Comparison of ENCODE assay signal across 8 cellular contexts in the genomic region with DNA sequence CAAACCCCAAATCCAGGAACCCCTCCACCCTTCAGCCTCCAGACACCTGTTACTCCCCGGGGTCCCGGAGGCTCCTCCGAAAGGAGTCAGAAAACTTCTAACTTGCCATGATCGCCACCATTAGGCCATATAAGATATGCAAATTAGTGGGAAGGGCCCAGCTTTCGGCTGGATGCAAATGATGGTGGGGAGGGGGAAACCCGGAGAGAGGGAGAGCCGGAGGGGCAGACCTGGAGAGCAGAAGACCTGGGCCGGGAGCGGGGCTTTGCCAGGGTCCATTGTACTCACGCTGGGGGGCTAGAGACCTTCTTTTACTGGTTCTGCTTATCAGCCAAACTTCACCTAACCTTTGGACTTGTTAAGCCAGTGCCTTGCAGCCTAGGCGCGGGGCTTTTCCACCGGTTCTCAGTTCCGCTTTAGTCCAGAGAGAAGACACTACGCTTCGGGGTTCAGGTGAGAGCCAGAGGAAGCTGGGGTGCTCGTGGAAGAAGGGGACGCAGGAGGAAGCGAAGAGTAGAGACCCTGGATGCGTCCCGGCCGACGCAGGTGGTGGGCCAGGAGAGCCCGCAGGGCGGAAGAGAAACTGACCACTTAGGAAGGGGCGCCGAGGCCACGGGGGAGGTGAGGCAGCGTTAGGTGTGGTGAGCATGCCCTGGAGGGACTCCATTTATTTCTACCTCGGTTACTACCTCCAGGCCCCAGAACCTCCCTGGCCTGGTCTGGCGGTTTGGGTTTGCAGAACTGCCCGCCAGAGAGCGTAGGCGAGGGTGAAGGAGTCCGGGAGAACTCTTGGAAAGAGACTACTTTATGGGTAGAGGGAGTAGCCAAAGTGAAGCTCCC. TPM values are rescaled to one million over a fixed set of nuclear protein-coding genes. Genes with fewer than 3 reads are reported as not detected.
DNase-seq lines count a peak whose midpoint lies in the region; ATAC-seq, FAIRE-seq and TF ChIP-seq lines count a peak whose summit lies in the region.

A gene with protein sequence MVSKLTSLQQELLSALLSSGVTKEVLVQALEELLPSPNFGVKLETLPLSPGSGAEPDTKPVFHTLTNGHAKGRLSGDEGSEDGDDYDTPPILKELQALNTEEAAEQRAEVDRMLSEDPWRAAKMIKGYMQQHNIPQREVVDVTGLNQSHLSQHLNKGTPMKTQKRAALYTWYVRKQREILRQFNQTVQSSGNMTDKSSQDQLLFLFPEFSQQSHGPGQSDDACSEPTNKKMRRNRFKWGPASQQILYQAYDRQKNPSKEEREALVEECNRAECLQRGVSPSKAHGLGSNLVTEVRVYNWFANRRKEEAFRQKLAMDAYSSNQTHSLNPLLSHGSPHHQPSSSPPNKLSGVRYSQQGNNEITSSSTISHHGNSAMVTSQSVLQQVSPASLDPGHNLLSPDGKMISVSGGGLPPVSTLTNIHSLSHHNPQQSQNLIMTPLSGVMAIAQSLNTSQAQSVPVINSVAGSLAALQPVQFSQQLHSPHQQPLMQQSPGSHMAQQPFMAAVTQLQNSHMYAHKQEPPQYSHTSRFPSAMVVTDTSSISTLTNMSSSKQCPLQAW (minus strand): TSS at position 99 of the 840 bp plus-strand sequence. CDS start 175 bp downstream, outside the sequence.

- intact Hi-C loops in pancreas (cut with DNase I): no loop called here

- H3K9me3 Mint-ChIP-seq in central memory CD8-positive, alpha-beta T cell: no peaks in the 10 kb centered on the region

- H3K36me3 Mint-ChIP-seq in central memory CD8-positive, alpha-beta T cell (ENCODE audit: insufficient read depth): no peaks in the 10 kb centered on the region

- H3K27me3 ChIP-seq in pancreas: no peaks in the 10 kb centered on the region

- peaks cover 19% of the 10 kb centered on the region for H3K4me1 Mint-ChIP-seq in central memory CD8-positive, alpha-beta T cell

- no peak within 1 kb of the TSS for H3K27ac Mint-ChIP-seq in central memory CD8-positive, alpha-beta T cell (ENCODE audit: low read depth)

- peaks cover 2 to 19% (median 14%) of the 10 kb centered on the region in 3 donors for H3K4me1 ChIP-seq in pancreas

- peaks cover 85% of the 10 kb centered on the region for H3K27me3 Mint-ChIP-seq in central memory CD8-positive, alpha-beta T cell

- 1 to 2% methylated on average over 35 of the region's 35 CpGs for WGBS in pancreas, 2 donors

- peak within 1 kb of the TSS; percentile 81 to 97 (median 93) for H3K27ac ChIP-seq in pancreas

- DNase-seq in central memory CD8-positive, alpha-beta T cell (ENCODE audit: low spot score in 2 of 2): no peak
- DNase-seq in pancreas: peak; percentile 70 to 89 (median 80)
- DNase-seq in NCI-H187 treated with DMSO at 0.1 percent for 48 hours (lab: John Stamatoyannopoulos, UW): no peak
- DNase-seq in putamen (ENCODE audit: low spot score): no peak
- DNase-seq in stimulated activated CD4-positive, alpha-beta T cell treated with anti-CD3 and anti-CD28 coated beads, Interleukin-12 subunit alpha, Interleukin-12 subunit beta, amount 100 ng/mL, for 4 hours: no peak
- no peak for DNase-seq in GDM1 (lab: John Stamatoyannopoulos, UW)

- no peaks in the 10 kb centered on the region for H3K36me3 ChIP-seq in pancreas

- no peaks in the 10 kb centered on the region for H3K9me3 ChIP-seq in pancreas

- H3K4me3 Mint-ChIP-seq in central memory CD8-positive, alpha-beta T cell: peak within 1 kb of the TSS; percentile 56

- ATAC-seq in GM19023 (IDR thresholded peaks at IDR 0.05; ENCODE audit: unreplicated experiment): peak; percentile 51
- peak; percentile 43 for ATAC-seq in HG03066 (IDR thresholded peaks at IDR 0.05; ENCODE audit: low read depth, unreplicated experiment)
- no peak for ATAC-seq in central memory CD8-positive, alpha-beta T cell (replicated peaks; ENCODE audit: extremely low read depth, poor library complexity, severe bottlenecking)
- ATAC-seq in pancreas: peak; percentile 65 to 77 (median 72)

- TF ChIP-seq CTCF in pancreas (IDR thresholded peaks at IDR 0.05): no peak

- no peak for FAIRE-seq in pancreas (lab: Jason Lieb, UNC)

- H3K4me3 ChIP-seq in pancreas: peak within 1 kb of the TSS; percentile 49 to 70 (median 56)

RNA-seq across cellular contexts. Expression of the gene that starts here (rescaled TPM):
- total RNA-seq in pancreas: 10 to 100 TPM; 24.9 to 50.5 (median 29.5) TPM
- polyA plus RNA-seq in pancreas: 10 to 100 TPM; 36.5 to 49.2 TPM

Comparison
In these comparisons a context has a peak if more than half of its experiments do, and no peak if none do; other contexts are left out.
1. DNase-seq: peak in pancreas (6 of 6); none in central memory CD8-positive, alpha-beta T cell (0 of 2), NCI-H187 treated with DMSO at 0.1 percent for 48 hours (single experiment), putamen (single experiment), stimulated activated CD4-positive, alpha-beta T cell treated with anti-CD3 and anti-CD28 coated beads, Interleukin-12 subunit alpha, Interleukin-12 subunit beta, amount 100 ng/mL, for 4 hours (single experiment) and GDM1 (single experiment).